In the genomic region with DNA sequence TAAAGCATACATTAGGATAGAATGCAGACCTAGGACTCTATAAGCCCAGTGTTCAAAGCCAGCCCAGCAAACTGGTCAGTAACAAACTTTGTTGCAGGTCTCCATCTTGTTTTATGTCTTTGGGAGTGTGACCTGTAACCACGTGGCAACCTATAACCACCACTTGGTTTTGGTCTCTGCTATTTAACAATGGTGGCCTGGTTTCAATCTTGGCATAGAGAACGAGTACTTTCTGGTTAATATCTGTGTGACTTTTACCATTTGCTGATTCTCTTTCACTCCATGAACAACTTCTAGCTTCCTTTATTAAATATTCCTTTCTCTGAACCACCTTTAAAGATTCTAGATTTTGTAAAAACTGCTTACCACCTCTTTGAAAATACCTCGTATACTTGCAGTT, we compare ENCODE assay signal across 26 cellular contexts.
"Had no signal": no experiment of that assay in that cellular context is flagged by ENCODE, and none has a peak within 500 bp of the region (broad histone marks: within the 10 kb centered on the region; RNA-seq: fewer than 3 reads in every experiment).

No MANE protein-coding gene starts in this region.

- DNase-seq: stimulated activated CD4-positive, alpha-beta T cell treated with anti-CD3 and anti-CD28 coated beads, Interleukin-2, amount 100 ng/mL, for 48 hours; stimulated activated CD4-positive, alpha-beta T cell treated with anti-CD3 and anti-CD28 coated beads, Interleukin-4, amount 100 ng/mL, for 1 hour; stimulated activated CD4-positive, alpha-beta T cell treated with anti-CD3 and anti-CD28 coated beads, Interleukin-4, amount 100 ng/mL, for 24 hours; stimulated activated CD4-positive, alpha-beta T cell treated with anti-CD3 and anti-CD28 coated beads, Interleukin-4, amount 100 ng/mL, for 4 hours; stimulated activated CD8-positive, alpha-beta memory T cell treated with anti-CD3 and anti-CD28 coated beads, Interleukin-4, amount 100 ng/mL, for 48 hours; stimulated activated naive B cell treated with anti-CD40 and anti-IgM and Interleukin-4, amounts not matched to agents 10 μg/mL and 1 μg/mL and 100 μg/mL, for 72 hours; stimulated activated naive CD4-positive, alpha-beta T cell; stimulated activated naive CD4-positive, alpha-beta T cell treated with Interleukin-2 at 50 U/mL for 16 hours; stimulated activated naive CD8-positive, alpha-beta T cell treated with anti-CD3 and anti-CD28 coated beads, Interleukin-15, amount 100 ng/mL, for 72 hours; stimulated activated naive CD8-positive, alpha-beta T cell treated with anti-CD3 and anti-CD28 coated beads, Interleukin-15, Interleukin-2, amounts not matched to agents 100 U/mL and 50 U/mL, for 24 hours; stomach; substantia nigra; testis; thyroid gland; tibial artery; transverse colon; trophoblast cell; upper lobe of left lung; upper lobe of right lung; uterus had no signal

- H3K27me3 ChIP-seq: stomach, suprapubic skin, testis, thyroid gland, tibial artery, tibial nerve, transverse colon, upper lobe of left lung, upper lobe of right lung, uterus, vagina had no signal

- H3K4me3 ChIP-seq: stomach, suprapubic skin, testis, thoracic aorta, thyroid gland, tibial artery, tibial nerve, transverse colon, upper lobe of left lung, upper lobe of right lung, uterus, vagina had no signal

- H3K36me3 ChIP-seq: stomach, suprapubic skin, thoracic aorta, thyroid gland, tibial artery, tibial nerve, transverse colon, upper lobe of left lung, upper lobe of right lung, uterus, vagina had no signal

- H3K9me3 ChIP-seq: testis, thoracic aorta, thyroid gland, transverse colon, upper lobe of right lung, vagina had no signal

- H3K27ac ChIP-seq: stomach, suprapubic skin, testis, thoracic aorta, thyroid gland, tibial artery, tibial nerve, transverse colon, upper lobe of left lung, upper lobe of right lung, uterus, vagina had no signal

- ATAC-seq: stimulated activated effector memory CD8-positive, alpha-beta T cell treated with anti-CD3 and anti-CD28 coated beads, Interleukin-12 subunit alpha, Interleukin-12 subunit beta, amount 100 ng/mL, for 72 hours; stimulated activated memory B cell treated with anti-CD40 and anti-IgM and Interleukin-4, amounts not matched to agents 10 μg/mL and 1 μg/mL and 100 μg/mL, for 72 hours; stimulated activated naive B cell treated with anti-CD40 and anti-IgM and Interleukin-4, amounts not matched to agents 10 μg/mL and 1 μg/mL and 100 μg/mL, for 72 hours; stimulated activated naive CD8-positive, alpha-beta T cell treated with anti-CD3 and anti-CD28 coated beads, Interleukin-15, amount 100 ng/mL, for 72 hours; stimulated activated naive CD8-positive, alpha-beta T cell treated with anti-CD3 and anti-CD28 coated beads, Interleukin-15, Interleukin-2, amounts not matched to agents 100 U/mL and 50 U/mL, for 24 hours; upper lobe of right lung had no signal

- H3K4me1 ChIP-seq: stomach, suprapubic skin, testis, thyroid gland, tibial artery, tibial nerve, transverse colon, upper lobe of left lung, upper lobe of right lung, uterus, vagina had no signal
